In the genomic region with DNA sequence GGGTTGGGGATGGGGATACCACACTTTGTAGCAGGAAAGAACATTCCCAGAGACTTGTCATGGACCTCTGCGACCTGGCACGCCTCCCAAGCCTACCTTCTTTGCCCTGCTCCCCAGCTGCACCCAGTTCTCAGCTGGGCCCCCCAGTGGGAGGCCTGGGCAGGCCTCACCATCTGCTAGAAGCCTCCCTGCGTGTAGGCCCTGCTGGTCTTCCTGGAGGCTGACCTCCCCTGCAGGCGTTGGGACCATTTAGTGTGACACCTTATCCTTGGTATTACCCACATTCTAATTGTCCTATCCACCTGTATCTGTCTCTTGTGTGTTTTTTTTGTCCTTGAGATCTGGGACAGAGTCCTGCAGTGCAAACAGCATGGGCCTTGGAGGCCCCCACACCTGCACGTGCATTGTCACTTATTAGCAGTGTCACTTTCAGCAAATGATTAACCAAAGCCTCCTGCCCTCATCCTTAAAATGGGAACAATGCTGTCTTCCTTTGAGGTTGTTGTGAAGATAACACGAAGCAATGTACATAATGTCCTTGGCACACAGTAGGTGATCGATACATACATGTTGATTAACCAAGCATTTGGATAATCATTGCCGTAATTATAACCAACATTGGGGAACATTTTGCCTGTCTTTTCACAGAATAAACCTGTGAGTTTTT, we compare ENCODE assay signal across 1 cellular context.
A peak's percentile ranks its signal among the peaks of the same experiment; 100 is the strongest.
TF ChIP-seq lines count a peak whose summit lies in the region.

No MANE protein-coding gene starts in this region.

TF ChIP-seq in HepG2, 621 proteins besides CTCF, POLR2A, EP300 and RAD21 (continued from another document):
- TF ChIP-seq, protein P1, sequence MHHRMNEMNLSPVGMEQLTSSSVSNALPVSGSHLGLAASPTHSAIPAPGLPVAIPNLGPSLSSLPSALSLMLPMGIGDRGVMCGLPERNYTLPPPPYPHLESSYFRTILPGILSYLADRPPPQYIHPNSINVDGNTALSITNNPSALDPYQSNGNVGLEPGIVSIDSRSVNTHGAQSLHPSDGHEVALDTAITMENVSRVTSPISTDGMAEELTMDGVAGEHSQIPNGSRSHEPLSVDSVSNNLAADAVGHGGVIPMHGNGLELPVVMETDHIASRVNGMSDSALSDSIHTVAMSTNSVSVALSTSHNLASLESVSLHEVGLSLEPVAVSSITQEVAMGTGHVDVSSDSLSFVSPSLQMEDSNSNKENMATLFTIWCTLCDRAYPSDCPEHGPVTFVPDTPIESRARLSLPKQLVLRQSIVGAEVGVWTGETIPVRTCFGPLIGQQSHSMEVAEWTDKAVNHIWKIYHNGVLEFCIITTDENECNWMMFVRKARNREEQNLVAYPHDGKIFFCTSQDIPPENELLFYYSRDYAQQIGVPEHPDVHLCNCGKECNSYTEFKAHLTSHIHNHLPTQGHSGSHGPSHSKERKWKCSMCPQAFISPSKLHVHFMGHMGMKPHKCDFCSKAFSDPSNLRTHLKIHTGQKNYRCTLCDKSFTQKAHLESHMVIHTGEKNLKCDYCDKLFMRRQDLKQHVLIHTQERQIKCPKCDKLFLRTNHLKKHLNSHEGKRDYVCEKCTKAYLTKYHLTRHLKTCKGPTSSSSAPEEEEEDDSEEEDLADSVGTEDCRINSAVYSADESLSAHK (CRISPR knock-in tag; IDR thresholded peaks at IDR 0.05; ENCODE audit: borderline replicate concordance), result no peak
- no peak for TF ChIP-seq U2AF2 (IDR thresholded peaks at IDR 0.05; ENCODE audit: low read depth, low read length)
- TF ChIP-seq, protein P2, sequence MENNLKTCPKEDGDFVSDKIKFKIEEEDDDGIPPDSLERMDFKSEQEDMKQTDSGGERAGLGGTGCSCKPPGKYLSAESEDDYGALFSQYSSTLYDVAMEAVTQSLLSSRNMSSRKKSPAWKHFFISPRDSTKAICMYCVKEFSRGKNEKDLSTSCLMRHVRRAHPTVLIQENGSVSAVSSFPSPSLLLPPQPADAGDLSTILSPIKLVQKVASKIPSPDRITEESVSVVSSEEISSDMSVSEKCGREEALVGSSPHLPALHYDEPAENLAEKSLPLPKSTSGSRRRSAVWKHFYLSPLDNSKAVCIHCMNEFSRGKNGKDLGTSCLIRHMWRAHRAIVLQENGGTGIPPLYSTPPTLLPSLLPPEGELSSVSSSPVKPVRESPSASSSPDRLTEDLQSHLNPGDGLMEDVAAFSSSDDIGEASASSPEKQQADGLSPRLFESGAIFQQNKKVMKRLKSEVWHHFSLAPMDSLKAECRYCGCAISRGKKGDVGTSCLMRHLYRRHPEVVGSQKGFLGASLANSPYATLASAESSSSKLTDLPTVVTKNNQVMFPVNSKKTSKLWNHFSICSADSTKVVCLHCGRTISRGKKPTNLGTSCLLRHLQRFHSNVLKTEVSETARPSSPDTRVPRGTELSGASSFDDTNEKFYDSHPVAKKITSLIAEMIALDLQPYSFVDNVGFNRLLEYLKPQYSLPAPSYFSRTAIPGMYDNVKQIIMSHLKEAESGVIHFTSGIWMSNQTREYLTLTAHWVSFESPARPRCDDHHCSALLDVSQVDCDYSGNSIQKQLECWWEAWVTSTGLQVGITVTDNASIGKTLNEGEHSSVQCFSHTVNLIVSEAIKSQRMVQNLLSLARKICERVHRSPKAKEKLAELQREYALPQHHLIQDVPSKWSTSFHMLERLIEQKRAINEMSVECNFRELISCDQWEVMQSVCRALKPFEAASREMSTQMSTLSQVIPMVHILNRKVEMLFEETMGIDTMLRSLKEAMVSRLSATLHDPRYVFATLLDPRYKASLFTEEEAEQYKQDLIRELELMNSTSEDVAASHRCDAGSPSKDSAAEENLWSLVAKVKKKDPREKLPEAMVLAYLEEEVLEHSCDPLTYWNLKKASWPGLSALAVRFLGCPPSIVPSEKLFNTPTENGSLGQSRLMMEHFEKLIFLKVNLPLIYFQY (CRISPR knock-in tag; IDR thresholded peaks at IDR 0.05; ENCODE audit: borderline replicate concordance), result peak; percentile 59; the same call in 1 of the 2 replicates
- peak; percentile 37; the same call in 1 of the 2 replicates for TF ChIP-seq RXRA (CRISPR knock-in tag; IDR thresholded peaks at IDR 0.05)
- no peak for TF ChIP-seq NFIB (CRISPR knock-in tag; IDR thresholded peaks at IDR 0.05; ENCODE audit: borderline replicate concordance)
- TF ChIP-seq PTBP1 (IDR thresholded peaks at IDR 0.05; ENCODE audit: low read depth, low read length, poor library complexity, severe bottlenecking), result no peak
- no peak for TF ChIP-seq RBM39 (IDR thresholded peaks at IDR 0.05; ENCODE audit: low read depth, low read length, poor library complexity, severe bottlenecking)
- TF ChIP-seq, protein P3, sequence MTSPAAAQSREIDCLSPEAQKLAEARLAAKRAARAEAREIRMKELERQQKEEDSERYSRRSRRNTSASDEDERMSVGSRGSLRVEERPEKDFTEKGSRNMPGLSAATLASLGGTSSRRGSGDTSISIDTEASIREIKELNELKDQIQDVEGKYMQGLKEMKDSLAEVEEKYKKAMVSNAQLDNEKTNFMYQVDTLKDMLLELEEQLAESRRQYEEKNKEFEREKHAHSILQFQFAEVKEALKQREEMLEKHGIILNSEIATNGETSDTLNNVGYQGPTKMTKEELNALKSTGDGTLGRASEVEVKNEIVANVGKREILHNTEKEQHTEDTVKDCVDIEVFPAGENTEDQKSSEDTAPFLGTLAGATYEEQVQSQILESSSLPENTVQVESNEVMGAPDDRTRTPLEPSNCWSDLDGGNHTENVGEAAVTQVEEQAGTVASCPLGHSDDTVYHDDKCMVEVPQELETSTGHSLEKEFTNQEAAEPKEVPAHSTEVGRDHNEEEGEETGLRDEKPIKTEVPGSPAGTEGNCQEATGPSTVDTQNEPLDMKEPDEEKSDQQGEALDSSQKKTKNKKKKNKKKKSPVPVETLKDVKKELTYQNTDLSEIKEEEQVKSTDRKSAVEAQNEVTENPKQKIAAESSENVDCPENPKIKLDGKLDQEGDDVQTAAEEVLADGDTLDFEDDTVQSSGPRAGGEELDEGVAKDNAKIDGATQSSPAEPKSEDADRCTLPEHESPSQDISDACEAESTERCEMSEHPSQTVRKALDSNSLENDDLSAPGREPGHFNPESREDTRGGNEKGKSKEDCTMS (CRISPR knock-in tag; conservative IDR thresholded peaks at IDR 0.05), result no peak
- TF ChIP-seq, protein P4, sequence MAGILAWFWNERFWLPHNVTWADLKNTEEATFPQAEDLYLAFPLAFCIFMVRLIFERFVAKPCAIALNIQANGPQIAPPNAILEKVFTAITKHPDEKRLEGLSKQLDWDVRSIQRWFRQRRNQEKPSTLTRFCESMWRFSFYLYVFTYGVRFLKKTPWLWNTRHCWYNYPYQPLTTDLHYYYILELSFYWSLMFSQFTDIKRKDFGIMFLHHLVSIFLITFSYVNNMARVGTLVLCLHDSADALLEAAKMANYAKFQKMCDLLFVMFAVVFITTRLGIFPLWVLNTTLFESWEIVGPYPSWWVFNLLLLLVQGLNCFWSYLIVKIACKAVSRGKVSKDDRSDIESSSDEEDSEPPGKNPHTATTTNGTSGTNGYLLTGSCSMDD (CRISPR knock-in tag; IDR thresholded peaks at IDR 0.05), result no peak
- TF ChIP-seq, protein P5, sequence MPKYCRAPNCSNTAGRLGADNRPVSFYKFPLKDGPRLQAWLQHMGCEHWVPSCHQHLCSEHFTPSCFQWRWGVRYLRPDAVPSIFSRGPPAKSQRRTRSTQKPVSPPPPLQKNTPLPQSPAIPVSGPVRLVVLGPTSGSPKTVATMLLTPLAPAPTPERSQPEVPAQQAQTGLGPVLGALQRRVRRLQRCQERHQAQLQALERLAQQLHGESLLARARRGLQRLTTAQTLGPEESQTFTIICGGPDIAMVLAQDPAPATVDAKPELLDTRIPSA (CRISPR knock-in tag; IDR thresholded peaks at IDR 0.05; ENCODE audit: borderline replicate concordance), result no peak
- TF ChIP-seq, protein P6, sequence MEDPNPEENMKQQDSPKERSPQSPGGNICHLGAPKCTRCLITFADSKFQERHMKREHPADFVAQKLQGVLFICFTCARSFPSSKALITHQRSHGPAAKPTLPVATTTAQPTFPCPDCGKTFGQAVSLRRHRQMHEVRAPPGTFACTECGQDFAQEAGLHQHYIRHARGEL (CRISPR knock-in tag; IDR thresholded peaks at IDR 0.05), result no peak
- TF ChIP-seq SUZ12 (IDR thresholded peaks at IDR 0.05; ENCODE audit: low read depth, low read length), result no peak
- TF ChIP-seq ZNF737 (CRISPR knock-in tag; IDR thresholded peaks at IDR 0.05; ENCODE audit: borderline replicate concordance), result no peak
- TF ChIP-seq, protein P7, sequence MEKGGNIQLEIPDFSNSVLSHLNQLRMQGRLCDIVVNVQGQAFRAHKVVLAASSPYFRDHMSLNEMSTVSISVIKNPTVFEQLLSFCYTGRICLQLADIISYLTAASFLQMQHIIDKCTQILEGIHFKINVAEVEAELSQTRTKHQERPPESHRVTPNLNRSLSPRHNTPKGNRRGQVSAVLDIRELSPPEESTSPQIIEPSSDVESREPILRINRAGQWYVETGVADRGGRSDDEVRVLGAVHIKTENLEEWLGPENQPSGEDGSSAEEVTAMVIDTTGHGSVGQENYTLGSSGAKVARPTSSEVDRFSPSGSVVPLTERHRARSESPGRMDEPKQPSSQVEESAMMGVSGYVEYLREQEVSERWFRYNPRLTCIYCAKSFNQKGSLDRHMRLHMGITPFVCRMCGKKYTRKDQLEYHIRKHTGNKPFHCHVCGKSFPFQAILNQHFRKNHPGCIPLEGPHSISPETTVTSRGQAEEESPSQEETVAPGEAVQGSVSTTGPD (CRISPR knock-in tag; IDR thresholded peaks at IDR 0.05), result peak; percentile 51; the same call in 1 of the 2 replicates
- TF ChIP-seq, protein P8, sequence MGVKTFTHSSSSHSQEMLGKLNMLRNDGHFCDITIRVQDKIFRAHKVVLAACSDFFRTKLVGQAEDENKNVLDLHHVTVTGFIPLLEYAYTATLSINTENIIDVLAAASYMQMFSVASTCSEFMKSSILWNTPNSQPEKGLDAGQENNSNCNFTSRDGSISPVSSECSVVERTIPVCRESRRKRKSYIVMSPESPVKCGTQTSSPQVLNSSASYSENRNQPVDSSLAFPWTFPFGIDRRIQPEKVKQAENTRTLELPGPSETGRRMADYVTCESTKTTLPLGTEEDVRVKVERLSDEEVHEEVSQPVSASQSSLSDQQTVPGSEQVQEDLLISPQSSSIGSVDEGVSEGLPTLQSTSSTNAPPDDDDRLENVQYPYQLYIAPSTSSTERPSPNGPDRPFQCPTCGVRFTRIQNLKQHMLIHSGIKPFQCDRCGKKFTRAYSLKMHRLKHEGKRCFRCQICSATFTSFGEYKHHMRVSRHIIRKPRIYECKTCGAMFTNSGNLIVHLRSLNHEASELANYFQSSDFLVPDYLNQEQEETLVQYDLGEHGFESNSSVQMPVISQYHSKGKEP (CRISPR knock-in tag; IDR thresholded peaks at IDR 0.05), result no peak
- no peak for TF ChIP-seq FOXA1 (IDR thresholded peaks at IDR 0.05)
- TF ChIP-seq FOXA1 (CRISPR knock-in tag; IDR thresholded peaks at IDR 0.05), result peak; percentile 69; the same call in 1 of the 2 replicates
- TF ChIP-seq, protein P9, sequence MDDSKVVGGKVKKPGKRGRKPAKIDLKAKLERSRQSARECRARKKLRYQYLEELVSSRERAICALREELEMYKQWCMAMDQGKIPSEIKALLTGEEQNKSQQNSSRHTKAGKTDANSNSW (CRISPR knock-in tag; IDR thresholded peaks at IDR 0.05; ENCODE audit: borderline replicate concordance), result no peak
- TF ChIP-seq ZNF577 (CRISPR knock-in tag; IDR thresholded peaks at IDR 0.05; ENCODE audit: borderline replicate concordance, low read depth), result no peak
- TF ChIP-seq BRCA1 (CRISPR knock-in tag; IDR thresholded peaks at IDR 0.05), result no peak
- peak; percentile 87 for TF ChIP-seq KDM1A (CRISPR knock-in tag; IDR thresholded peaks at IDR 0.05)
- TF ChIP-seq, protein P10, sequence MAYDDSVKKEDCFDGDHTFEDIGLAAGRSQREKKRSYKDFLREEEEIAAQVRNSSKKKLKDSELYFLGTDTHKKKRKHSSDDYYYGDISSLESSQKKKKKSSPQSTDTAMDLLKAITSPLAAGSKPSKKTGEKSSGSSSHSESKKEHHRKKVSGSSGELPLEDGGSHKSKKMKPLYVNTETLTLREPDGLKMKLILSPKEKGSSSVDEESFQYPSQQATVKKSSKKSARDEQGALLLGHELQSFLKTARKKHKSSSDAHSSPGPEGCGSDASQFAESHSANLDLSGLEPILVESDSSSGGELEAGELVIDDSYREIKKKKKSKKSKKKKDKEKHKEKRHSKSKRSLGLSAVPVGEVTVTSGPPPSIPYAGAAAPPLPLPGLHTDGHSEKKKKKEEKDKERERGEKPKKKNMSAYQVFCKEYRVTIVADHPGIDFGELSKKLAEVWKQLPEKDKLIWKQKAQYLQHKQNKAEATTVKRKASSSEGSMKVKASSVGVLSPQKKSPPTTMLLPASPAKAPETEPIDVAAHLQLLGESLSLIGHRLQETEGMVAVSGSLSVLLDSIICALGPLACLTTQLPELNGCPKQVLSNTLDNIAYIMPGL (CRISPR knock-in tag; IDR thresholded peaks at IDR 0.05; ENCODE audit: borderline replicate concordance in 1 of 2, low read depth in 1 of 2), result no peak
TF ChIP-seq in HepG2: peak in this region for 202.
